8 cellular contexts compared by ENCODE assay signal in genomic region chr5:10607666-10608442, GRCh38. TPM values are rescaled to one million over a fixed set of nuclear protein-coding genes. Genes with fewer than 3 reads are reported as not detected.
DNase-seq lines count a peak whose midpoint lies in the region; ATAC-seq, FAIRE-seq and TF ChIP-seq lines count a peak whose summit lies in the region.

No MANE protein-coding gene starts in this region.

- peaks cover 7 to 32% (median 16%) of the 10 kb centered on the region in 4 donors for H3K4me1 ChIP-seq in liver (ENCODE audit: control insufficient read depth in 4 of 4, insufficient read depth in 4 of 4, low read length in 3 of 4)
- no peaks in the 10 kb centered on the region for H3K4me1 ChIP-seq in HepG2 (ENCODE audit: insufficient read depth, low read length)

- peak in 1 of 2 donors; percentile 34 for TF ChIP-seq RAD21 in liver (IDR thresholded peaks at IDR 0.05)
- no peak for TF ChIP-seq RAD21 in HepG2 (CRISPR knock-in tag; IDR thresholded peaks at IDR 0.05)

- in situ Hi-C loops in HepG2 (cut with HindIII; ENCODE audit: extremely low pct_ligation_motif_present, low pct_unique_long_range_greater_than_20kb), result no loop called here
- in situ Hi-C loops in G401 (cut with HindIII; ENCODE audit: low sequenced_read_pairs), result loop anchor here (5.0 kb wide), 1 partner anchor 41 kb away; no protein-coding TSS in a partner anchor

- no peaks in the 10 kb centered on the region for H3K79me2 ChIP-seq in HepG2 (ENCODE audit: insufficient read depth, low read length)

- DNase-seq in HepG2 (ENCODE audit: low spot score) (no peak), NOMO-1 treated with dmso at 0.1 percent for 144 hours (lab: John Stamatoyannopoulos, UW; ENCODE audit: unreplicated experiment) (peak; percentile 96), fibroblast of peridontal ligament (ENCODE audit: extremely low read depth) (peak; percentile 56), renal cortical epithelial cell (ENCODE audit: low read depth) (peak; percentile 88), NCI-H2196 treated with DMSO at 0.1 percent for 48 hours (lab: John Stamatoyannopoulos, UW; ENCODE audit: unreplicated experiment) (no peak), G401 (ENCODE audit: low spot score) (no peak)

- no peak for FAIRE-seq in HepG2 (lab: Jason Lieb, UNC)

- POLR2A ChIA-PET in HepG2 (lab: Yijun Ruan, JAX), result no interaction called here

- H3K27ac ChIP-seq in liver (ENCODE audit: low read depth in 1 of 2, low read length in 2 of 2) (peak overlapping the region in 1 of 2 donors; percentile 6), HepG2 (ENCODE audit: extremely low read length, insufficient read depth, low read length) (no peak overlapping the region)

- intact Hi-C loops in HepG2 (cut with micrococcal nuclease; ENCODE audit: unreplicated experiment), result no loop called here

- TF ChIP-seq CTCF in liver (IDR thresholded peaks at IDR 0.05; ENCODE audit: low read depth, low read length, missing input control) (no peak), HepG2 (CRISPR knock-in tag; IDR thresholded peaks at IDR 0.05) (no peak)

- H3K9ac ChIP-seq in liver (ENCODE audit: low read depth in 1 of 2, low read length in 2 of 2), result peak overlapping the region in 1 of 2 donors; percentile 33
- H3K9ac ChIP-seq in HepG2 (ENCODE audit: insufficient read depth, low read depth, low read length), result no peak overlapping the region

- no peak for TF ChIP-seq EP300 in HepG2 (IDR thresholded peaks at IDR 0.05; ENCODE audit: low read depth in 2 of 2, low read length in 2 of 2)
- TF ChIP-seq EP300 in HepG2 (CRISPR knock-in tag; IDR thresholded peaks at IDR 0.05; ENCODE audit: borderline replicate concordance), result no peak

- CTCF ChIA-PET in HepG2 (lab: Yijun Ruan, JAX; ENCODE audit: low intra/inter-chr PET ratio, low total read pairs), result no interaction called here

- no peak overlapping the region for H3K4me2 ChIP-seq in HepG2 (ENCODE audit: low read depth, low read length)

- H3K4me3 ChIP-seq in liver (ENCODE audit: low read depth in 1 of 3, low read length in 3 of 3) (peak overlapping the region in 1 of 3 donors; percentile 12), HepG2 (replicated peaks in 1 of 3; ENCODE audit: insufficient read depth in 1 of 3, low read depth in 2 of 3, low read length in 3 of 3) (no peak overlapping the region)

- WGBS in liver, result 71% methylated on average over 14 of the region's 14 CpGs
- 37% methylated on average over 14 of the region's 14 CpGs for WGBS in HepG2 (ENCODE audit: low lambda C conversion rate)

- H3K27me3 ChIP-seq in liver (ENCODE audit: control insufficient read depth in 4 of 4, insufficient read depth in 4 of 4, low read length in 3 of 4) (no peaks in the 10 kb centered on the region), HepG2 (ENCODE audit: control insufficient read depth in 1 of 2, insufficient read depth in 2 of 2, low read length in 2 of 2) (no peaks in the 10 kb centered on the region; a peak in 1 of 5 replicates)

- no TSS peak for BruUV-seq in HepG2 (replicated peaks; lab: Mats Ljungman, UMichigan)

- no peaks in the 10 kb centered on the region for H3K36me3 ChIP-seq in liver (ENCODE audit: control insufficient read depth in 4 of 4, insufficient read depth in 3 of 4, low read depth in 1 of 4, low read length in 3 of 4)
- H3K36me3 ChIP-seq in HepG2 (replicated peaks in 1 of 2; ENCODE audit: control insufficient read depth in 1 of 2, insufficient read depth in 2 of 2, low read length in 2 of 2), result no peaks in the 10 kb centered on the region

- no peaks in the 10 kb centered on the region for H3K9me3 ChIP-seq in liver (ENCODE audit: control insufficient read depth in 4 of 4, low read length in 3 of 4)
- H3K9me3 ChIP-seq in HepG2 (ENCODE audit: low read length), result no peaks in the 10 kb centered on the region

- no peak for ATAC-seq in HepG2
- peak; percentile 59 for ATAC-seq in HG02852 (IDR thresholded peaks at IDR 0.05; ENCODE audit: unreplicated experiment)

- no peak overlapping the region for H2AFZ ChIP-seq in HepG2 (ENCODE audit: low read length)

- no peak for TF ChIP-seq POLR2A in HepG2 (IDR thresholded peaks at IDR 0.05; ENCODE audit: insufficient read depth in 1 of 2, low read depth in 2 of 2, low read length in 2 of 2)

- H4K20me1 ChIP-seq in HepG2 (ENCODE audit: insufficient read depth, low read length), result no peaks in the 10 kb centered on the region

TF ChIP-seq in liver, 16 proteins besides CTCF, POLR2A, EP300 and RAD21:
- no peak for TF ChIP-seq FOXA1 (IDR thresholded peaks at IDR 0.05)
- no peak for TF ChIP-seq GABPA (IDR thresholded peaks at IDR 0.05 in 1 of 2, conservative IDR thresholded peaks at IDR 0.05 in 1 of 2)
- peak; percentile 10 for TF ChIP-seq SP1 (IDR thresholded peaks at IDR 0.05)
- no peak for TF ChIP-seq ATF3 (IDR thresholded peaks at IDR 0.05)
- TF ChIP-seq JUND (IDR thresholded peaks at IDR 0.05), result no peak
- peak; percentile 16 for TF ChIP-seq NR2F2 (IDR thresholded peaks at IDR 0.05)
TF ChIP-seq in liver: peak in this region for 2.

TF ChIP-seq in HepG2, 621 proteins besides CTCF, POLR2A, EP300 and RAD21:
- TF ChIP-seq ZGPAT (CRISPR knock-in tag; IDR thresholded peaks at IDR 0.05), result no peak
- no peak for TF ChIP-seq ZNF710 (CRISPR knock-in tag; IDR thresholded peaks at IDR 0.05; ENCODE audit: borderline replicate concordance)
- TF ChIP-seq ZNF644 (CRISPR knock-in tag; IDR thresholded peaks at IDR 0.05; ENCODE audit: low read depth), result no peak
- no peak for TF ChIP-seq GTF3A (CRISPR knock-in tag; conservative IDR thresholded peaks at IDR 0.05)

RNA-seq across cellular contexts. Expression of gene ANKRD33B, which starts 44.0 kb away (rescaled TPM):
- total RNA-seq in liver (1 to 10 TPM in 1 of 2 donors, under 1 TPM in 1; 0.25 to 1.9 TPM), HepG2 (2016; rRNA removed; fragmentation: Illumina TruSeq; extraction: Trizol) (0.02 TPM in 1 of 2 replicates, not detected in the other), renal cortical epithelial cell (8.2 and 32.9 TPM in 2 replicates)
- polyA plus RNA-seq in liver (under 1 TPM in 1 of 2 donors, not detected in 1; 0.09 TPM), HepG2 (2011; rRNA removed) (not detected in 2 replicates)
- total RNA-seq in HepG2 (2016; cell fraction: cytosol; rRNA removed; fragmentation: Illumina TruSeq; extraction: Trizol; ENCODE audit: low read depth), result not detected in 2 replicates
- 0.02 and 0.03 TPM in 2 replicates for total RNA-seq in HepG2 (2016; cell fraction: insoluble cytoplasmic fraction; rRNA removed; fragmentation: Illumina TruSeq; extraction: Trizol)
- total RNA-seq in HepG2 (2016; cell fraction: membrane; rRNA removed; fragmentation: Illumina TruSeq; extraction: Trizol), result 0.03 TPM in 1 of 2 replicates, not detected in the other
- 0.09 TPM in 1 of 2 replicates, not detected in the other for total RNA-seq in HepG2 (2016; cell fraction: nucleus; rRNA removed; fragmentation: Illumina TruSeq; extraction: Trizol)
- not detected in 2 replicates for polyA plus RNA-seq in HepG2 (2011; cell fraction: cytosol; rRNA removed)
- 0.02 and 0.03 TPM in 2 replicates for polyA plus RNA-seq in HepG2 (2011; cell fraction: nucleus; rRNA removed)
- polyA plus RNA-seq in HepG2 (2012), result not detected in 2 replicates
- not detected in 2 replicates for polyA plus RNA-seq in HepG2 (2016; cell fraction: cytosol; fragmentation: Illumina TruSeq; extraction: Trizol; ENCODE audit: low read depth)
- not detected in 2 replicates for polyA plus RNA-seq in HepG2 (2016; cell fraction: insoluble cytoplasmic fraction; fragmentation: Illumina TruSeq; extraction: Trizol; ENCODE audit: low read depth)
- polyA plus RNA-seq in HepG2 (2016; cell fraction: membrane; fragmentation: Illumina TruSeq; extraction: Trizol; ENCODE audit: low read depth), result not detected in 2 replicates
- 0.11 TPM in 1 of 2 replicates, not detected in the other for polyA plus RNA-seq in HepG2 (2016; cell fraction: nucleus; fragmentation: Illumina TruSeq; extraction: Trizol; ENCODE audit: insufficient read depth, low read depth)
- 0.02 and 9.0 TPM in 2 replicates for polyA minus RNA-seq in HepG2 (2011; rRNA and poly(A)+ RNA removed; ENCODE audit: low replicate concordance)
- polyA minus RNA-seq in HepG2 (2011; cell fraction: cytosol; rRNA and poly(A)+ RNA removed), result 0.09 TPM in 1 of 2 replicates, not detected in the other
- polyA minus RNA-seq in HepG2 (2011; cell fraction: nucleus; rRNA and poly(A)+ RNA removed), result not detected in 2 replicates
- 5.0 and 7.4 TPM in 2 replicates for total RNA-seq in G401 (2014; rRNA removed; shearing (Covaris generic))

Comparison
In these comparisons a context has a peak if more than half of its experiments do, and no peak if none do; other contexts are left out.
1. DNase-seq: peak in NOMO-1 treated with dmso at 0.1 percent for 144 hours (single experiment), fibroblast of peridontal ligament (single experiment) and renal cortical epithelial cell (single experiment); none in HepG2 (single experiment), NCI-H2196 treated with DMSO at 0.1 percent for 48 hours (single experiment) and G401 (single experiment).